8 cellular contexts compared by ENCODE assay signal in the genomic region with DNA sequence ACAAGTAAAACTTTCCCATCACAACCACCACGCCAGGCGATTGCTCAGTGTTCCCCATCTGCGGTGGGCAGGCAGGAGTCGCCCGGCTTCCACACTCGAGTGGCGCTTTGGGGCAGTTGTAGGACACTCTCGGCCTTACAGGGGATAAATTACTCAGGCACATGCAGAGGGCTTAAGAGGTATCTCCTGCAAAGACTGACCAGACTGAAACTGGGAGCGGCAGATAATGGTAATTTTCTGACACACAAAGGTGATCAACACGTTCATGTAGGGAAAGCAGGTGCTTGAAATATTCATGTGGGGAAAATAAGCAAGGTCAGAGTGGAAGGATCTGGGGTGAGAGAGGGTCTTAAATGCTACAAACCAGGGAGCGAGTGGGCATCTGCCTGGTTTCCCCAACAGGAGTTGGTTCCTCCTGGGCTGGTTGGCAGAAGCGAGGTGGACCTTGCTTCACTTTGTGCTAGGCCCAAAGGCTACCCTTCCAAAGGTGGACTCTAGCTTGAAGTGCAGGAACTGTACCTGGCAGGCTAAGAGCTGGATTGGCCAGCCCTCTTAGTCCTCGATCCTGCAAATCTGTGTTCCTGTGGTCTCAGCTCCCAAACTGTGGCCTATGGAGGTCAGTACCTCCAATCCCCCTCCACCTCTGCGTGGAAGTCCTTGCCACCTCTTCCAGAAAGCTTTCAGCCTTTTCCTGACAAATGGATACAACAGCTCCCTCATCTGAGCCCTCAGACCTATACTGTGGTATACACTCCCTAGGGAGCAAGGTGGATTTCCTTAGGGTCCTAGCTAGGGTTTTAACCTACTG. TPM values are rescaled to one million over a fixed set of nuclear protein-coding genes. Genes with fewer than 3 reads are reported as not detected.
DNase-seq lines count a peak whose midpoint lies in the region; FAIRE-seq and TF ChIP-seq lines count a peak whose summit lies in the region.

No MANE protein-coding gene starts in this region.

- DNase-seq in SJCRH30 = peak in 1 of 2 experiments; percentile 22
- peak; percentile 25 for DNase-seq in fibroblast of peridontal ligament (ENCODE audit: extremely low read depth)
- DNase-seq in sigmoid colon = no peak
- DNase-seq in H54 (ENCODE audit: insufficient read length, low spot score) = no peak
- DNase-seq in effector CD4-positive, alpha-beta T cell = no peak
- no peak for DNase-seq in COLO829 (ENCODE audit: low spot score)
- no peak for DNase-seq in activated gamma-delta T cell (lab: John Stamatoyannopoulos, UW)

- TF ChIP-seq POLR2A in GM19099 (IDR thresholded peaks at IDR 0.05; ENCODE audit: extremely low read depth, insufficient read length, low read depth) (peak; percentile 6), sigmoid colon (IDR thresholded peaks at IDR 0.05) (no peak), H54 (IDR thresholded peaks at IDR 0.05; ENCODE audit: low read depth, low read length) (no peak)

- no peak for TF ChIP-seq CTCF in sigmoid colon (IDR thresholded peaks at IDR 0.05)

- H3K4me1 ChIP-seq in SJCRH30 (no peaks in the 10 kb centered on the region), sigmoid colon (peaks cover 0 to 53% (median 23%) of the 10 kb centered on the region in 4 donors)

- no peak overlapping the region for H3K27ac ChIP-seq in SJCRH30
- peak overlapping the region; percentile 83 to 91 (median 84) for H3K27ac ChIP-seq in sigmoid colon

- intact Hi-C loops in sigmoid colon (cut with DNase I) = loop anchor here (5.0 kb wide), 1 partner anchor 86 kb away; a partner anchor contains a TSS

- H3K27me3 ChIP-seq in SJCRH30 (no peaks in the 10 kb centered on the region), sigmoid colon (no peaks in the 10 kb centered on the region)

- H3K9me3 ChIP-seq in SJCRH30 (replicated peaks) = no peaks in the 10 kb centered on the region
- H3K9me3 ChIP-seq in sigmoid colon = no peaks in the 10 kb centered on the region

- FAIRE-seq in H54 (lab: Jason Lieb, UNC) = no peak

- H3K36me3 ChIP-seq in SJCRH30 = peaks cover 28% of the 10 kb centered on the region
- peaks cover 0 to 11% (median 7%) of the 10 kb centered on the region in 4 donors for H3K36me3 ChIP-seq in sigmoid colon

- TF ChIP-seq EP300 in sigmoid colon (IDR thresholded peaks at IDR 0.05) = no peak

- H3K4me3 ChIP-seq in SJCRH30 (peak overlapping the region; percentile 59), sigmoid colon (peak overlapping the region; percentile 55 to 84 (median 64))

- 48 to 66% methylated on average over 14 of the region's 14 CpGs for WGBS in sigmoid colon, 2 donors

RNA-seq across cellular contexts. Expression of a gene that starts 16.7 kb away (rescaled TPM):
- 19.7 and 21.5 TPM in 2 replicates for total RNA-seq in SJCRH30 (2014; rRNA removed; shearing (Covaris generic))
- 1 to 10 TPM; 3.3 to 5.6 (median 4.6) TPM for total RNA-seq in sigmoid colon
- polyA plus RNA-seq in sigmoid colon = 10 to 100 TPM in 1 of 3 donors, 1 to 10 TPM in 2; 3.0 to 12.5 (median 8.1) TPM

RNA-seq across cellular contexts. Expression of a gene that starts 16.9 kb away (rescaled TPM):
- 63.0 and 66.6 TPM in 2 replicates for total RNA-seq in SJCRH30 (2014; rRNA removed; shearing (Covaris generic))
- total RNA-seq in sigmoid colon = 10 to 100 TPM; 23.5 to 31.6 (median 27.8) TPM
- polyA plus RNA-seq in sigmoid colon = 10 to 100 TPM in 2 of 3 donors, 1 to 10 TPM in 1; 7.2 to 25.3 (median 10.6) TPM
